2 cellular contexts compared by ENCODE assay signal in genomic region chr2:157919181-157919580, GRCh38.
TF ChIP-seq lines count a peak whose summit lies in the region.

No MANE protein-coding gene starts in this region.

TF ChIP-seq in GM23338, 12 proteins besides CTCF, POLR2A, EP300 and RAD21:
- no peak for TF ChIP-seq REST (IDR thresholded peaks at IDR 0.05; ENCODE audit: unreplicated experiment)
- no peak for TF ChIP-seq POLR2AphosphoS5 (IDR thresholded peaks at IDR 0.05; ENCODE audit: low read depth)
- TF ChIP-seq ETS1 (IDR thresholded peaks at IDR 0.05): no peak
- TF ChIP-seq NANOG (IDR thresholded peaks at IDR 0.05; ENCODE audit: borderline replicate concordance): no peak
- no peak for TF ChIP-seq ZNF331 (CRISPR knock-in tag; IDR thresholded peaks at IDR 0.05; ENCODE audit: low read depth)
- TF ChIP-seq JUNB (IDR thresholded peaks at IDR 0.05; ENCODE audit: unreplicated experiment): no peak
- TF ChIP-seq EZH2phosphoT487 (IDR thresholded peaks at IDR 0.05; ENCODE audit: unreplicated experiment): no peak
- TF ChIP-seq EZH2 (IDR thresholded peaks at IDR 0.05; ENCODE audit: low read depth, unreplicated experiment): no peak
- no peak for TF ChIP-seq CREB1 (CRISPR knock-in tag; IDR thresholded peaks at IDR 0.05; ENCODE audit: low read depth)
- TF ChIP-seq ZNF462 (CRISPR knock-in tag; IDR thresholded peaks at IDR 0.05): no peak
- TF ChIP-seq ZNF114 (CRISPR knock-in tag; IDR thresholded peaks at IDR 0.05): no peak
TF ChIP-seq in GM23338: peak in this region for 0.

TF ChIP-seq in K562, 482 proteins besides CTCF, POLR2A, EP300 and RAD21:
- TF ChIP-seq SPI1 (IDR thresholded peaks at IDR 0.05; ENCODE audit: borderline replicate concordance, low read depth, low read length) (0 out of 2 replicates have a peak, but pooled peaks have one; percentile 17), CREBBP (IDR thresholded peaks at IDR 0.05; ENCODE audit: low read depth, low read length) (no peak)
